In genomic region chr21:38774586-38775285, GRCh38 we compare ENCODE assay signal across 18 cellular contexts. TPM values are rescaled to one million over a fixed set of nuclear protein-coding genes. Genes with fewer than 3 reads are reported as not detected.
DNase-seq lines count a peak whose midpoint lies in the region; ATAC-seq and TF ChIP-seq lines count a peak whose summit lies in the region.
"Had no signal": no experiment of that assay in that cellular context is flagged by ENCODE, and none has a peak within 500 bp of the region (broad histone marks: within the 10 kb centered on the region; RNA-seq: fewer than 3 reads in every experiment).

No MANE protein-coding gene starts in this region.

- H4K20me1 ChIP-seq in fibroblast of lung (ENCODE audit: control insufficient read depth, extremely low read depth, insufficient read depth, low read length) = no peaks in the 10 kb centered on the region

- no peak for TF ChIP-seq EP300 in stomach (IDR thresholded peaks at IDR 0.05)

- H3K27me3 ChIP-seq in ACC112 (ENCODE audit: insufficient read depth, low read length) = no peaks in the 10 kb centered on the region
- H3K27me3 ChIP-seq in RWPE2 (ENCODE audit: insufficient read depth, poor library complexity, severe bottlenecking) = no peaks in the 10 kb centered on the region
- no peaks in the 10 kb centered on the region for H3K27me3 ChIP-seq in fibroblast of lung (ENCODE audit: control insufficient read depth, insufficient read depth, low read length)
- no peaks in the 10 kb centered on the region for H3K27me3 ChIP-seq in stomach
- H3K27me3 ChIP-seq in heart right ventricle = no peaks in the 10 kb centered on the region

- TF ChIP-seq CTCF in RWPE2 (IDR thresholded peaks at IDR 0.05; ENCODE audit: poor library complexity, severe bottlenecking) = no peak
- TF ChIP-seq CTCF in fibroblast of lung (conservative IDR thresholded peaks at IDR 0.05 in 1 of 2, IDR thresholded peaks at IDR 0.05 in 1 of 2; ENCODE audit: low read depth in 1 of 2, low read length in 2 of 2) = no peak
- TF ChIP-seq CTCF in stomach (IDR thresholded peaks at IDR 0.05) = no peak
- no peak for TF ChIP-seq CTCF in heart right ventricle (IDR thresholded peaks at IDR 0.05)

- peak overlapping the region; percentile 79 for H3K27ac ChIP-seq in ACC112 (ENCODE audit: low read depth, low read length)
- peak overlapping the region; percentile 84 for H3K27ac ChIP-seq in RWPE2 (ENCODE audit: poor library complexity, severe bottlenecking)
- H3K27ac ChIP-seq in fibroblast of lung (ENCODE audit: insufficient read depth, low read length) = peak overlapping the region; percentile 90
- H3K27ac ChIP-seq in stomach = peak overlapping the region in 3 of 5 donors; percentile 4 to 69 (median 31)
- H3K27ac ChIP-seq in heart right ventricle = no peak overlapping the region
- H3K27ac ChIP-seq: C4-2B, KMS-11 had no signal

- H3K4me1 ChIP-seq in ACC112 (ENCODE audit: control insufficient read depth, insufficient read depth, low read length, unreplicated experiment) = peaks cover 20% of the 10 kb centered on the region
- peaks cover 17% of the 10 kb centered on the region for H3K4me1 ChIP-seq in RWPE2 (ENCODE audit: insufficient read depth, poor library complexity, severe bottlenecking)
- H3K4me1 ChIP-seq in fibroblast of lung (ENCODE audit: control insufficient read depth, extremely low read depth, insufficient read depth, low read length) = peaks cover 21% of the 10 kb centered on the region
- H3K4me1 ChIP-seq in stomach = peaks cover 0 to 20% (median 7%) of the 10 kb centered on the region in 4 donors
- H3K4me1 ChIP-seq in heart right ventricle = peaks cover 0 to 24% (median 5%) of the 10 kb centered on the region in 9 donors

- H3K4me3 ChIP-seq in ACC112 (ENCODE audit: low read depth, low read length) (no peak overlapping the region), RWPE2 (ENCODE audit: severe bottlenecking) (no peak overlapping the region), fibroblast of lung (replicated peaks in 1 of 4; ENCODE audit: control extremely low read depth in 1 of 4, insufficient read depth in 1 of 4, low read depth in 3 of 4, low read length in 4 of 4) (no peak overlapping the region), stomach (no peak overlapping the region), heart right ventricle (no peak overlapping the region)

- no peak for ATAC-seq in RWPE2 (ENCODE audit: low read depth)
- no peak for ATAC-seq in GM18511 (IDR thresholded peaks at IDR 0.05; ENCODE audit: unreplicated experiment)
- no peak for ATAC-seq in heart right ventricle

- H3K36me3 ChIP-seq in ACC112 (ENCODE audit: insufficient read depth, low read length) = no peaks in the 10 kb centered on the region
- no peaks in the 10 kb centered on the region for H3K36me3 ChIP-seq in RWPE2 (ENCODE audit: low read depth)
- H3K36me3 ChIP-seq in fibroblast of lung (ENCODE audit: control insufficient read depth, insufficient read depth, low read length) = no peaks in the 10 kb centered on the region
- H3K36me3 ChIP-seq in stomach = no peaks in the 10 kb centered on the region
- no peaks in the 10 kb centered on the region for H3K36me3 ChIP-seq in heart right ventricle

- H3K79me2 ChIP-seq in ACC112 (ENCODE audit: control insufficient read depth, insufficient read depth, low read length, unreplicated experiment) (no peaks in the 10 kb centered on the region), fibroblast of lung (ENCODE audit: control insufficient read depth, insufficient read depth, low read length) (no peaks in the 10 kb centered on the region)

- no peak for TF ChIP-seq POLR2A in stomach (IDR thresholded peaks at IDR 0.05)

- 87 to 91% (median 89%) methylated on average over 9 to 12 of the region's 12 CpGs for WGBS in stomach, 5 donors
- WGBS in heart right ventricle, 2 donors = 88 to 89% methylated on average over 12 of the region's 12 CpGs

- no peak overlapping the region for H2AFZ ChIP-seq in ACC112 (ENCODE audit: low read length, unreplicated experiment)
- no peak overlapping the region for H2AFZ ChIP-seq in fibroblast of lung (ENCODE audit: low read length)

- H3K9ac ChIP-seq in fibroblast of lung (ENCODE audit: insufficient read depth, low read length) = no peak overlapping the region
- H3K9ac ChIP-seq: KMS-11 had no signal

- H3K4me2 ChIP-seq in fibroblast of lung (ENCODE audit: extremely low read depth, insufficient read depth, low read length) = peak overlapping the region; percentile 26
- H3K4me2 ChIP-seq: KMS-11 had no signal

- intact Hi-C loops in stomach (cut with DNase I; ENCODE audit: low total_unique reads) (no loop called here), heart right ventricle (cut with DNase I) (loop anchor here in 1 of 10 donors (5.0 kb wide), 1 partner anchor 37 kb away; no protein-coding TSS in a partner anchor)

- H3K9me3 ChIP-seq in RWPE2 (ENCODE audit: severe bottlenecking) = no peaks in the 10 kb centered on the region
- no peaks in the 10 kb centered on the region for H3K9me3 ChIP-seq in fibroblast of lung (ENCODE audit: control insufficient read depth, insufficient read depth, low read depth, low read length)
- H3K9me3 ChIP-seq in stomach = peaks cover 0 to 9% (median 3%) of the 10 kb centered on the region in 4 donors
- H3K9me3 ChIP-seq in heart right ventricle = peaks cover 0 to 16% (median 5%) of the 10 kb centered on the region in 11 donors

- DNase-seq in RWPE2 (ENCODE audit: low spot score) (no peak), fibroblast of lung (ENCODE audit: low read depth in 2 of 2) (no peak), stomach (no peak), DMS53 treated with DMSO at 0.1 percent for 48 hours (lab: John Stamatoyannopoulos, UW; ENCODE audit: unreplicated experiment) (no peak), heart right ventricle (no peak)
- DNase-seq in activated naive CD4-positive, alpha-beta T cell (lab: John Stamatoyannopoulos, UW) = no peak
- DNase-seq: DND-41; NCI-H1417; NCI-H187; NCI-H2107; NCI-H510A; NCI-H748 treated with DMSO at 0.1 percent for 48 hours; NK-92 treated with Interleukin-12 subunit alpha and Interleukin-12 subunit beta, amount 100 ng/mL, for 24 hours; SHP77 had no signal

RNA-seq across cellular contexts. Expression of gene ETS2, which starts 31.0 kb away (rescaled TPM):
- total RNA-seq in fibroblast of lung (70.4 and 77.3 TPM in 2 replicates), stomach (10 to 100 TPM; 33.8 to 80.0 (median 44.3) TPM), heart right ventricle (10 to 100 TPM; 27.5 to 81.5 (median 46.5) TPM)
- polyA plus RNA-seq in fibroblast of lung (28.0 and 60.5 TPM in 2 replicates), stomach (10 to 100 TPM; 40.2 to 60.3 (median 57.0) TPM), heart right ventricle (10 to 100 TPM; 26.2 to 33.9 TPM)
- 21.6 and 41.3 TPM in 2 replicates for polyA plus RNA-seq in fibroblast of lung (2012)
- 30.0 and 65.8 TPM in 2 replicates for polyA minus RNA-seq in fibroblast of lung (ENCODE audit: low replicate concordance)

Comparison
In these comparisons a context has a peak if more than half of its experiments do, and no peak if none do; other contexts are left out.
1. H3K27ac ChIP-seq: peak in ACC112 (single experiment), RWPE2 (single experiment), fibroblast of lung (single experiment) and stomach (3 of 5); none in heart right ventricle (0 of 10).